ENCODE assay signal across 25 cellular contexts in the genomic region with DNA sequence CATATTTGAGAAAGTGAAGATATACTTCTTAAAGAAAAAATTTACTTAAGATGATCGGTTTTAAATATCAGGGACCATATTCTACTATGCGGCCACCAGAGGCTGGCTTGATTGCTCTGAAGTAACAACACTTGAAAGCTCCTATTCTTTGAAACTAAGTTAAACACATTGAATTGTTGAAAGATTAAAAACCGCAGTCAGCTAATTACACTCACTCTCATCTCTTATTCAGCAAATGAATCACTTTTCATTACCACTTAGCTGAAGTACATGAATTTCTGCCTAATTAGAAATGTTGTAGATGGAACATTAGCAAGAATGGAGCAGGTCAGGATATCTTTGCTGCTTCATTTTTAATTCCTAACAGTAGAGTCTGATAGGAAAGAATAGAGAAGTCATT.
"Had no signal": no experiment of that assay in that cellular context is flagged by ENCODE, and none has a peak within 500 bp of the region (broad histone marks: within the 10 kb centered on the region; RNA-seq: fewer than 3 reads in every experiment).

No MANE protein-coding gene starts in this region.

- H3K4me2 ChIP-seq: neural progenitor cell had no signal

- H3K9me3 Mint-ChIP-seq: immature natural killer cell; natural killer cell treated with Interleukin-12 subunit alpha and Interleukin-12 subunit beta and Interleukin-15 and Interleukin-18, amount 100 ng/mL, for 72 hours; neural progenitor cell; stimulated activated naive B cell treated with anti-CD40 and anti-IgM and Interleukin-4, amounts not matched to agents 10 μg/mL and 1 μg/mL and 100 μg/mL, for 72 hours; stimulated activated naive CD8-positive, alpha-beta T cell treated with anti-CD3 and anti-CD28 coated beads, Interleukin-15, amount 100 ng/mL, for 72 hours had no signal

- H3K27me3 Mint-ChIP-seq: natural killer cell treated with Interleukin-12 subunit alpha and Interleukin-12 subunit beta and Interleukin-15 and Interleukin-18, amount 100 ng/mL, for 72 hours; progenitor cell of endocrine pancreas; stimulated activated naive B cell treated with anti-CD40 and anti-IgM and Interleukin-4, amounts not matched to agents 10 μg/mL and 1 μg/mL and 100 μg/mL, for 72 hours; stimulated activated naive CD8-positive, alpha-beta T cell treated with anti-CD3 and anti-CD28 coated beads, Interleukin-15, amount 100 ng/mL, for 72 hours had no signal

- H3K4me3 ChIP-seq: esophagus muscularis mucosa, gastroesophageal sphincter, left ventricle myocardium inferior, lung, neural progenitor cell, ovary, sigmoid colon, skin epidermis, testis, tibial nerve had no signal

- H3K27ac Mint-ChIP-seq: natural killer cell treated with Interleukin-12 subunit alpha and Interleukin-12 subunit beta and Interleukin-15 and Interleukin-18, amount 100 ng/mL, for 72 hours; neural progenitor cell; progenitor cell of endocrine pancreas had no signal

- H2AFZ ChIP-seq: neural progenitor cell had no signal

- H3K9ac ChIP-seq: neural progenitor cell had no signal

- H3K4me1 Mint-ChIP-seq: immature natural killer cell; neural progenitor cell; stimulated activated naive CD8-positive, alpha-beta T cell treated with anti-CD3 and anti-CD28 coated beads, Interleukin-15, amount 100 ng/mL, for 72 hours had no signal

- H3K9me3 ChIP-seq: esophagus muscularis mucosa, gastroesophageal sphincter, left ventricle myocardium inferior, ovary, sigmoid colon, testis, tibial nerve had no signal

- DNase-seq: effector memory CD4-positive, alpha-beta T cell; glutamatergic neuron; immature natural killer cell; kidney; left cardiac atrium; left ventricle myocardium inferior; mesenchymal stem cell; midbrain; nucleus accumbens; ovary; retina; sigmoid colon; stimulated activated CD4-positive, alpha-beta T cell treated with anti-CD3 and anti-CD28 coated beads, Interleukin-2, amount 100 ng/mL, for 24 hours; stimulated activated CD4-positive, alpha-beta T cell treated with anti-CD3 and anti-CD28 coated beads, Interleukin-4, amount 100 ng/mL, for 4 hours; stimulated activated naive B cell treated with anti-CD40 and anti-IgM and Interleukin-4, amounts not matched to agents 10 μg/mL and 1 μg/mL and 100 μg/mL, for 72 hours; stimulated activated naive CD8-positive, alpha-beta T cell treated with anti-CD3 and anti-CD28 coated beads, Interleukin-15, amount 100 ng/mL, for 72 hours; testis had no signal

- H3K36me3 ChIP-seq: ovary had no signal

- ATAC-seq: gastroesophageal sphincter; left cardiac atrium; natural killer cell treated with Interleukin-12 subunit alpha and Interleukin-12 subunit beta and Interleukin-15 and Interleukin-18, amount 100 ng/mL, for 72 hours; stimulated activated naive B cell treated with anti-CD40 and anti-IgM and Interleukin-4, amounts not matched to agents 10 μg/mL and 1 μg/mL and 100 μg/mL, for 72 hours; stimulated activated naive CD8-positive, alpha-beta T cell treated with anti-CD3 and anti-CD28 coated beads, Interleukin-15, amount 100 ng/mL, for 72 hours had no signal

- H3K4me3 Mint-ChIP-seq: immature natural killer cell; natural killer cell treated with Interleukin-12 subunit alpha and Interleukin-12 subunit beta and Interleukin-15 and Interleukin-18, amount 100 ng/mL, for 72 hours; neural progenitor cell; stimulated activated naive B cell treated with anti-CD40 and anti-IgM and Interleukin-4, amounts not matched to agents 10 μg/mL and 1 μg/mL and 100 μg/mL, for 72 hours; stimulated activated naive CD8-positive, alpha-beta T cell treated with anti-CD3 and anti-CD28 coated beads, Interleukin-15, amount 100 ng/mL, for 72 hours had no signal

- H3K27ac ChIP-seq: esophagus muscularis mucosa, gastroesophageal sphincter, left ventricle myocardium inferior, neural progenitor cell, ovary, sigmoid colon, skin epidermis, testis, tibial nerve had no signal

- H3K27me3 ChIP-seq: esophagus muscularis mucosa, gastroesophageal sphincter, neural progenitor cell, ovary, sigmoid colon, testis, tibial nerve had no signal

- H3K4me1 ChIP-seq: left ventricle myocardium inferior, neural progenitor cell, sigmoid colon, testis, tibial nerve had no signal
